7 cellular contexts compared by ENCODE assay signal in the genomic region with DNA sequence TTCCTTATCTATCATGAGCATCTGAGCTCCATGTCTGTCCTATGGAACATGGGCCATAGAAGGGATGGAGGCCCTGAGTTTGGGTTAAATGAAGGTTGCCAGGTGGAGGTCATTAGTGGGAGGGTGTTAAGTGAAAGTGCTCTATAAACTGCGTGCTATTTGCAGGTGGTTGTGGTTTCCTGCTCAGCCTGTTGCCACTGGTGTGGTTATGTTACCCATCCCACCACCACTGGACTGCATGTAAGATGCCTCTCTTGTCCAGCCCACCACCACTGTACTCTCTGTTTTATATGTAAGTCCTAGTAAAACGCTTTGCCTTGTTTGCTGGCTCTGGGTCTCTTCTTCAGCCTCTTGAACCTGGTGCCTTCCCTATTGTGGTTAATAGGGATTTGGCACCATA.
"Had no signal": no experiment of that assay in that cellular context is flagged by ENCODE, and none has a peak within 500 bp of the region (broad histone marks: within the 10 kb centered on the region; RNA-seq: fewer than 3 reads in every experiment).

No MANE protein-coding gene starts in this region.

- H3K4me1 ChIP-seq: HAP-1 had no signal

- DNase-seq: H7, IMR-90, KG1 had no signal

- ATAC-seq: GM23338, K562 had no signal

- H3K9me3 ChIP-seq: HAP-1 had no signal

- H3K4me3 ChIP-seq: GM23338, HAP-1, K562 had no signal

- H2AFZ ChIP-seq: GM23338 had no signal

- H3K36me3 ChIP-seq: HAP-1 had no signal

- H3K4me2 ChIP-seq: GM23338 had no signal

- FAIRE-seq: HTR-8/SVneo, K562 had no signal
